Comparison of ENCODE assay signal across 18 cellular contexts in genomic region chr10:36790000-36790399, GRCh38.
A peak's percentile ranks its signal among the peaks of the same experiment; 100 is the strongest.
DNase-seq lines count a peak whose midpoint lies in the region; ATAC-seq, FAIRE-seq and TF ChIP-seq lines count a peak whose summit lies in the region.
"Had no signal": no experiment of that assay in that cellular context is flagged by ENCODE, and none has a peak within 500 bp of the region (broad histone marks: within the 10 kb centered on the region; RNA-seq: fewer than 3 reads in every experiment).

No MANE protein-coding gene starts in this region.

- TF ChIP-seq CTCF in PC-3 (conservative IDR thresholded peaks at IDR 0.05; ENCODE audit: low read depth, low read length) (no peak), fibroblast of the aortic adventitia (IDR thresholded peaks at IDR 0.05; ENCODE audit: insufficient read depth, low read length) (no peak), stomach (IDR thresholded peaks at IDR 0.05) (no peak)

- H3K36me3 ChIP-seq in PC-3 (ENCODE audit: low read depth, low read length) (no peaks in the 10 kb centered on the region), stomach (no peaks in the 10 kb centered on the region)
- H3K36me3 ChIP-seq: BLaER1 had no signal

- BruUV-seq in PC-3 (replicated peaks; lab: Mats Ljungman, UMichigan), result no TSS peak

- no peaks in the 10 kb centered on the region for H3K79me2 ChIP-seq in PC-3 (ENCODE audit: low read length)

- H3K4me2 ChIP-seq in PC-3 (ENCODE audit: low read length), result no peak overlapping the region
- H3K4me2 ChIP-seq: BLaER1 had no signal

- H3K9me2 ChIP-seq in PC-3 (replicated peaks; ENCODE audit: low read length), result no peaks in the 10 kb centered on the region

- POLR2A ChIA-PET in PC-3 (lab: Charles Lee; ENCODE audit: unreplicated experiment), result no interaction called here

- DNase-seq in Right ventricle myocardium inferior (ENCODE audit: missing footprints), result no peak
- DNase-seq in right cardiac atrium, result no peak
- no peak for DNase-seq in PC-3
- peak; percentile 18 for DNase-seq in fibroblast of the aortic adventitia (ENCODE audit: low read depth)
- no peak for DNase-seq in stomach
- DNase-seq in cortex of kidney (lab: John Stamatoyannopoulos, UW), result no peak
- DNase-seq in HTR-8/SVneo (ENCODE audit: insufficient read length, low spot score), result no peak
- DNase-seq: CD4-positive, alpha-beta memory T cell; DMS153; DMS79; GDM1; H9 had no signal

- no peak for FAIRE-seq in HTR-8/SVneo (lab: Jason Lieb, UNC)
- FAIRE-seq: GM12892, GM18507, H1 had no signal

- no peaks in the 10 kb centered on the region for H4K20me1 ChIP-seq in PC-3 (ENCODE audit: low read length)
- H4K20me1 ChIP-seq: BLaER1 had no signal

- H3K4me1 ChIP-seq in right cardiac atrium (ENCODE audit: control insufficient read depth, insufficient read depth, low read length) (no peaks in the 10 kb centered on the region), PC-3 (ENCODE audit: insufficient read depth, low read length) (no peaks in the 10 kb centered on the region), stomach (no peaks in the 10 kb centered on the region)
- H3K4me1 ChIP-seq: BLaER1 had no signal

- no peak for TF ChIP-seq POLR2A in stomach (IDR thresholded peaks at IDR 0.05)

- H3K27ac ChIP-seq in right cardiac atrium (ENCODE audit: low read length), result no peak overlapping the region
- no peak overlapping the region for H3K27ac ChIP-seq in PC-3 (ENCODE audit: low read length)
- peak overlapping the region in 1 of 5 donors; percentile 55 for H3K27ac ChIP-seq in stomach
- H3K27ac ChIP-seq: 22Rv1, BLaER1 had no signal

- CTCF ChIA-PET in PC-3 (lab: Charles Lee), result no interaction called here

- intact Hi-C loops in Right ventricle myocardium inferior (cut with DNase I) (no loop called here), right cardiac atrium (cut with DNase I) (no loop called here), PC-3 (cut with micrococcal nuclease) (no loop called here), stomach (cut with DNase I; ENCODE audit: low total_unique reads) (no loop called here)

- 29% methylated on average over 3 of the region's 3 CpGs for WGBS in right cardiac atrium
- WGBS in stomach, 5 donors, result 31 to 43% (median 42%) methylated on average over 3 of the region's 3 CpGs

- no peak overlapping the region for H3K9ac ChIP-seq in PC-3 (ENCODE audit: low read length)
- H3K9ac ChIP-seq: BLaER1 had no signal

- ATAC-seq in Right ventricle myocardium inferior (peak; percentile 54), right cardiac atrium (no peak), PC-3 (peak; percentile 13; the same call in 1 of the 2 replicates), HG03432 (IDR thresholded peaks at IDR 0.05; ENCODE audit: unreplicated experiment) (no peak)

- H2AFZ ChIP-seq in PC-3 (ENCODE audit: low read length), result peak overlapping the region; percentile 43

- peak; percentile 45 for TF ChIP-seq EP300 in stomach (IDR thresholded peaks at IDR 0.05)

- H3K27me3 ChIP-seq in right cardiac atrium (ENCODE audit: control insufficient read depth, insufficient read depth) (no peaks in the 10 kb centered on the region), PC-3 (ENCODE audit: low read length) (no peaks in the 10 kb centered on the region), stomach (no peaks in the 10 kb centered on the region)
- H3K27me3 ChIP-seq: BLaER1 had no signal

- H3K9me3 ChIP-seq in right cardiac atrium (ENCODE audit: control insufficient read depth, low read length) (no peaks in the 10 kb centered on the region), PC-3 (ENCODE audit: low read length) (no peaks in the 10 kb centered on the region), stomach (no peaks in the 10 kb centered on the region)
- H3K9me3 ChIP-seq: BLaER1 had no signal

- H3K4me3 ChIP-seq in right cardiac atrium (ENCODE audit: low read length), result no peak overlapping the region
- no peak overlapping the region for H3K4me3 ChIP-seq in PC-3 (ENCODE audit: low read length)
- no peak overlapping the region for H3K4me3 ChIP-seq in fibroblast of the aortic adventitia (ENCODE audit: low read depth, low read length)
- no peak overlapping the region for H3K4me3 ChIP-seq in stomach
- H3K4me3 ChIP-seq: BLaER1 had no signal

- H3F3A ChIP-seq in PC-3 (ENCODE audit: low read length, unreplicated experiment), result no peaks in the 10 kb centered on the region

Comparison
In these comparisons a context has a peak if more than half of its experiments do, and no peak if none do; other contexts are left out.
1. ATAC-seq: peak in Right ventricle myocardium inferior (single experiment) and PC-3 (single experiment); none in right cardiac atrium (0 of 2) and HG03432 (single experiment).